In genomic region chr7:140342732-140343514, GRCh38 we compare ENCODE assay signal across 8 cellular contexts. TPM values are rescaled to one million over a fixed set of nuclear protein-coding genes. Genes with fewer than 3 reads are reported as not detected.
A peak's percentile ranks its signal among the peaks of the same experiment; 100 is the strongest.
DNase-seq lines count a peak whose midpoint lies in the region; ATAC-seq and TF ChIP-seq lines count a peak whose summit lies in the region.

No MANE protein-coding gene starts in this region.

- H3K79me2 ChIP-seq in mesendoderm (ENCODE audit: control insufficient read depth, insufficient read depth, low read length) = no peaks in the 10 kb centered on the region

- H3K27ac ChIP-seq in mesendoderm (ENCODE audit: low read depth, low read length) = no peak overlapping the region
- no peak overlapping the region for H3K27ac ChIP-seq in vagina
- no peak overlapping the region for H3K27ac ChIP-seq in CD4-positive, alpha-beta memory T cell (ENCODE audit: low read depth, low read length)

- no peak overlapping the region for H2BK15ac ChIP-seq in mesendoderm (replicated peaks; ENCODE audit: low read depth)

- H3K27ac Mint-ChIP-seq in activated CD8-positive, alpha-beta T cell treated with anti-CD3 and anti-CD28 coated beads for 36 hours = no peak overlapping the region
- H3K27ac Mint-ChIP-seq in activated CD8-positive, alpha-beta T cell treated with anti-CD3 and anti-CD28 coated beads, Interleukin-2, amount 10 ng/mL, durations not matched to agents 7 days and 5 days = no peak overlapping the region
- H3K27ac Mint-ChIP-seq in chondrocyte (ENCODE audit: unreplicated experiment) = peak overlapping the region; percentile 57
- H3K27ac Mint-ChIP-seq in CD4-positive, alpha-beta memory T cell = no peak overlapping the region

- H3K56ac ChIP-seq in mesendoderm (ENCODE audit: low read length) = no peak overlapping the region

- no peak for ATAC-seq in activated CD8-positive, alpha-beta T cell treated with anti-CD3 and anti-CD28 coated beads for 36 hours
- ATAC-seq in activated CD8-positive, alpha-beta T cell treated with anti-CD3 and anti-CD28 coated beads, Interleukin-2, amount 10 ng/mL, durations not matched to agents 7 days and 5 days = no peak
- no peak for ATAC-seq in HG03039 (IDR thresholded peaks at IDR 0.05; ENCODE audit: unreplicated experiment)

- H3K36me3 ChIP-seq in mesendoderm (ENCODE audit: control insufficient read depth, insufficient read depth, low read length) = peaks cover 8% of the 10 kb centered on the region
- H3K36me3 ChIP-seq in vagina = peaks cover 0 to 32% of the 10 kb centered on the region in 2 donors
- H3K36me3 ChIP-seq in CD4-positive, alpha-beta memory T cell (ENCODE audit: insufficient read depth, low read length) = peaks cover 34% of the 10 kb centered on the region

- no peak overlapping the region for H2BK5ac ChIP-seq in mesendoderm (ENCODE audit: low read length)

- no peak overlapping the region for H2AK5ac ChIP-seq in mesendoderm (ENCODE audit: low read length)

- peaks cover 46% of the 10 kb centered on the region for H3K36me3 Mint-ChIP-seq in activated CD8-positive, alpha-beta T cell treated with anti-CD3 and anti-CD28 coated beads for 36 hours (ENCODE audit: low read depth)
- peaks cover 27% of the 10 kb centered on the region for H3K36me3 Mint-ChIP-seq in activated CD8-positive, alpha-beta T cell treated with anti-CD3 and anti-CD28 coated beads, Interleukin-2, amount 10 ng/mL, durations not matched to agents 7 days and 5 days (ENCODE audit: low read depth)
- peaks cover 27% of the 10 kb centered on the region for H3K36me3 Mint-ChIP-seq in chondrocyte (ENCODE audit: low read depth)
- H3K36me3 Mint-ChIP-seq in CD4-positive, alpha-beta memory T cell = peaks cover 46 to 53% of the 10 kb centered on the region in 2 donors

- no peak overlapping the region for H3K23ac ChIP-seq in mesendoderm (ENCODE audit: low read length)

- H3K27me3 ChIP-seq in mesendoderm (ENCODE audit: insufficient read depth, low read length, poor library complexity) = no peaks in the 10 kb centered on the region
- no peaks in the 10 kb centered on the region for H3K27me3 ChIP-seq in vagina
- no peaks in the 10 kb centered on the region for H3K27me3 ChIP-seq in CD4-positive, alpha-beta memory T cell (ENCODE audit: insufficient read depth, low read length)

- CTCF ChIA-PET in activated CD8-positive, alpha-beta T cell treated with anti-CD3 and anti-CD28 coated beads for 36 hours (lab: Charles Lee) = interaction anchor here (0.7 to 1.6 kb wide), 2 partner anchors 9 to 11 kb away, joined by 3 to 7 read pairs; no protein-coding TSS in a partner anchor
- CTCF ChIA-PET in activated CD8-positive, alpha-beta T cell treated with anti-CD3 and anti-CD28 coated beads, Interleukin-2, amount 10 ng/mL, durations not matched to agents 7 days and 5 days (lab: Charles Lee) = interaction anchor here (1.0 to 1.8 kb wide), 2 partner anchors 11 to 103 kb away, joined by 3 to 4 read pairs; no protein-coding TSS in a partner anchor
- CTCF ChIA-PET in CD4-positive, alpha-beta memory T cell (lab: Charles Lee; ENCODE audit: partially characterized antibody) = interaction anchor here (0.9 to 1.1 kb wide), 2 partner anchors 12 to 17 kb away, joined by 3 to 4 read pairs; no protein-coding TSS in a partner anchor

- no peaks in the 10 kb centered on the region for H3K27me3 Mint-ChIP-seq in activated CD8-positive, alpha-beta T cell treated with anti-CD3 and anti-CD28 coated beads for 36 hours
- no peaks in the 10 kb centered on the region for H3K27me3 Mint-ChIP-seq in activated CD8-positive, alpha-beta T cell treated with anti-CD3 and anti-CD28 coated beads, Interleukin-2, amount 10 ng/mL, durations not matched to agents 7 days and 5 days (ENCODE audit: low read depth)
- no peaks in the 10 kb centered on the region for H3K27me3 Mint-ChIP-seq in chondrocyte (ENCODE audit: low read depth)
- no peaks in the 10 kb centered on the region for H3K27me3 Mint-ChIP-seq in CD4-positive, alpha-beta memory T cell

- no peak overlapping the region for H4K8ac ChIP-seq in mesendoderm (ENCODE audit: low read depth, low read length)

- POLR2A ChIA-PET in activated CD8-positive, alpha-beta T cell treated with anti-CD3 and anti-CD28 coated beads for 36 hours (lab: Charles Lee) = no interaction called here
- POLR2A ChIA-PET in activated CD8-positive, alpha-beta T cell treated with anti-CD3 and anti-CD28 coated beads, Interleukin-2, amount 10 ng/mL, durations not matched to agents 7 days and 5 days (lab: Charles Lee) = no interaction called here
- POLR2A ChIA-PET in CD4-positive, alpha-beta memory T cell (lab: Charles Lee; ENCODE audit: partially characterized antibody) = no interaction called here

- H3K4ac ChIP-seq in mesendoderm (ENCODE audit: low read depth, low read length) = no peak overlapping the region

- no peak for TF ChIP-seq POLR2A in vagina (IDR thresholded peaks at IDR 0.05)

- no peak overlapping the region for H3K4me2 ChIP-seq in mesendoderm (ENCODE audit: low read length)

- no CpG with 5 or more reads among the region's 13 CpGs for whole genome bisulfite sequencing in mesendoderm (ENCODE audit: extremely low coverage, insufficient coverage, low lambda C conversion rate)

- no peak overlapping the region for H3K4me3 Mint-ChIP-seq in activated CD8-positive, alpha-beta T cell treated with anti-CD3 and anti-CD28 coated beads for 36 hours
- no peak overlapping the region for H3K4me3 Mint-ChIP-seq in activated CD8-positive, alpha-beta T cell treated with anti-CD3 and anti-CD28 coated beads, Interleukin-2, amount 10 ng/mL, durations not matched to agents 7 days and 5 days
- H3K4me3 Mint-ChIP-seq in chondrocyte (ENCODE audit: unreplicated experiment) = no peak overlapping the region
- H3K4me3 Mint-ChIP-seq in CD4-positive, alpha-beta memory T cell = no peak overlapping the region

- no peak overlapping the region for H3K18ac ChIP-seq in mesendoderm (ENCODE audit: low read length)

- H3K4me3 ChIP-seq in mesendoderm (ENCODE audit: low read length) (no peak overlapping the region), vagina (no peak overlapping the region)
- no peak overlapping the region for H3K4me3 ChIP-seq in CD4-positive, alpha-beta memory T cell (ENCODE audit: low read length in 2 of 2)

- no peaks in the 10 kb centered on the region for H3K4me1 Mint-ChIP-seq in activated CD8-positive, alpha-beta T cell treated with anti-CD3 and anti-CD28 coated beads for 36 hours (ENCODE audit: low read depth)
- H3K4me1 Mint-ChIP-seq in activated CD8-positive, alpha-beta T cell treated with anti-CD3 and anti-CD28 coated beads, Interleukin-2, amount 10 ng/mL, durations not matched to agents 7 days and 5 days (ENCODE audit: low read depth) = no peaks in the 10 kb centered on the region
- H3K4me1 Mint-ChIP-seq in chondrocyte (ENCODE audit: low read depth) = peaks cover 10% of the 10 kb centered on the region
- peaks cover 0 to 1% (median 0%) of the 10 kb centered on the region in 4 donors for H3K4me1 Mint-ChIP-seq in CD4-positive, alpha-beta memory T cell

- H4K5ac ChIP-seq in mesendoderm (ENCODE audit: low read length) = no peak overlapping the region

- H2BK120ac ChIP-seq in mesendoderm (ENCODE audit: low read depth, low read length) = no peak overlapping the region

- H3K9me3 ChIP-seq in vagina = no peaks in the 10 kb centered on the region
- H3K9me3 ChIP-seq in CD4-positive, alpha-beta memory T cell (ENCODE audit: control insufficient read depth in 1 of 2, low read length in 2 of 2) = no peaks in the 10 kb centered on the region

- TF ChIP-seq CTCF in activated CD8-positive, alpha-beta T cell treated with anti-CD3 and anti-CD28 coated beads for 36 hours (IDR thresholded peaks at IDR 0.05) = peak; percentile 34
- TF ChIP-seq CTCF in chondrocyte (IDR thresholded peaks at IDR 0.05) (peak; percentile 66), vagina (IDR thresholded peaks at IDR 0.05) (no peak)

- H3K4me1 ChIP-seq in mesendoderm (ENCODE audit: control insufficient read depth, low read depth, low read length) (no peaks in the 10 kb centered on the region), vagina (no peaks in the 10 kb centered on the region)
- no peaks in the 10 kb centered on the region for H3K4me1 ChIP-seq in CD4-positive, alpha-beta memory T cell (ENCODE audit: insufficient read depth, low read length)

- no peak overlapping the region for H3K9ac ChIP-seq in mesendoderm (ENCODE audit: low read length)

- no peaks in the 10 kb centered on the region for H3K9me3 Mint-ChIP-seq in activated CD8-positive, alpha-beta T cell treated with anti-CD3 and anti-CD28 coated beads for 36 hours
- H3K9me3 Mint-ChIP-seq in activated CD8-positive, alpha-beta T cell treated with anti-CD3 and anti-CD28 coated beads, Interleukin-2, amount 10 ng/mL, durations not matched to agents 7 days and 5 days (ENCODE audit: insufficient read depth) = no peaks in the 10 kb centered on the region
- no peaks in the 10 kb centered on the region for H3K9me3 Mint-ChIP-seq in chondrocyte (ENCODE audit: low read depth)
- H3K9me3 Mint-ChIP-seq in CD4-positive, alpha-beta memory T cell = no peaks in the 10 kb centered on the region

- no peaks in the 10 kb centered on the region for H3K79me1 ChIP-seq in mesendoderm (ENCODE audit: low read length)

- peak; percentile 13 for DNase-seq in activated CD8-positive, alpha-beta T cell treated with anti-CD3 and anti-CD28 coated beads for 36 hours
- no peak for DNase-seq in activated CD8-positive, alpha-beta T cell treated with anti-CD3 and anti-CD28 coated beads, Interleukin-2, amount 10 ng/mL, durations not matched to agents 7 days and 5 days
- peak; percentile 52 for DNase-seq in NCI-H748 (lab: John Stamatoyannopoulos, UW; ENCODE audit: unreplicated experiment)
- no peak for DNase-seq in chondrocyte (ENCODE audit: low spot score)
- peak; percentile 76 for DNase-seq in mesendoderm
- DNase-seq in vagina (ENCODE audit: extremely low spot score in 2 of 2) = no peak
- DNase-seq in CD4-positive, alpha-beta memory T cell = no peak

- intact Hi-C loops in activated CD8-positive, alpha-beta T cell treated with anti-CD3 and anti-CD28 coated beads for 36 hours (cut with micrococcal nuclease) = no loop called here
- intact Hi-C loops in vagina (cut with DNase I) = no loop called here
- intact Hi-C loops in CD4-positive, alpha-beta memory T cell (cut with micrococcal nuclease) = no loop called here

RNA-seq across cellular contexts. Expression of gene SLC37A3, which starts 55.4 kb away (rescaled TPM):
- total RNA-seq in activated CD8-positive, alpha-beta T cell treated with anti-CD3 and anti-CD28 coated beads for 36 hours = 10 to 100 TPM; 30.7 to 33.6 TPM
- 10 to 100 TPM; 19.9 to 23.9 TPM for total RNA-seq in activated CD8-positive, alpha-beta T cell treated with anti-CD3 and anti-CD28 coated beads, Interleukin-2, amount 10 ng/mL, durations not matched to agents 7 days and 5 days
- total RNA-seq in chondrocyte (59.3 to 68.1 TPM (median 64.9 TPM) in 3 replicates), vagina (80.8 TPM)
- polyA plus RNA-seq in mesendoderm (2013, experiment 1 of 2) = 27.7 TPM
- 25.2 TPM for polyA plus RNA-seq in mesendoderm (2013, experiment 2 of 2)
- 10 to 100 TPM; 32.5 to 42.5 TPM for total RNA-seq in CD4-positive, alpha-beta memory T cell
- 10 to 100 TPM; 15.0 to 24.0 TPM for polyA plus RNA-seq in CD4-positive, alpha-beta memory T cell

Comparison
In these comparisons a context has a peak if more than half of its experiments do, and no peak if none do; other contexts are left out.
1. DNase-seq: peak in activated CD8-positive, alpha-beta T cell treated with anti-CD3 and anti-CD28 coated beads for 36 hours (single experiment), NCI-H748 (single experiment) and mesendoderm (single experiment); none in activated CD8-positive, alpha-beta T cell treated with anti-CD3 and anti-CD28 coated beads, Interleukin-2, amount 10 ng/mL, durations not matched to agents 7 days and 5 days (single experiment), chondrocyte (single experiment), vagina (0 of 2) and CD4-positive, alpha-beta memory T cell (0 of 5).
2. CTCF ChIP-seq: peak in activated CD8-positive, alpha-beta T cell treated with anti-CD3 and anti-CD28 coated beads for 36 hours (single experiment) and chondrocyte (single experiment); none in vagina (0 of 3).